In genomic region chr4:185839204-185839712, GRCh38 we compare ENCODE assay signal across 9 cellular contexts. TPM values are rescaled to one million over a fixed set of nuclear protein-coding genes. Genes with fewer than 3 reads are reported as not detected.
DNase-seq lines count a peak whose midpoint lies in the region; ATAC-seq and TF ChIP-seq lines count a peak whose summit lies in the region.
"Had no signal": no experiment of that assay in that cellular context is flagged by ENCODE, and none has a peak within 500 bp of the region (broad histone marks: within the 10 kb centered on the region; RNA-seq: fewer than 3 reads in every experiment).

No MANE protein-coding gene starts in this region.

- H3K4me1 ChIP-seq in OCI-LY7 (ENCODE audit: insufficient read depth, low read length, poor library complexity, severe bottlenecking) (no peaks in the 10 kb centered on the region), neuron (ENCODE audit: insufficient read depth, low read length) (peaks cover 52% of the 10 kb centered on the region)

- peaks cover 4% of the 10 kb centered on the region for H3K9me3 Mint-ChIP-seq in activated T-cell treated with anti-CD3 and anti-CD28 coated beads, Interleukin-2, amount 50 U/mL, for 24 hours

- no peaks in the 10 kb centered on the region for H3K27me3 ChIP-seq in neuron (ENCODE audit: insufficient read depth, low read length)

- no peaks in the 10 kb centered on the region for H3K36me3 Mint-ChIP-seq in activated T-cell treated with anti-CD3 and anti-CD28 coated beads, Interleukin-2, amount 50 U/mL, for 24 hours (ENCODE audit: low read depth)

- H3K4me1 Mint-ChIP-seq in activated T-cell treated with anti-CD3 and anti-CD28 coated beads, Interleukin-2, amount 50 U/mL, for 24 hours (ENCODE audit: low read depth) = no peaks in the 10 kb centered on the region

- H3K9me2 ChIP-seq in OCI-LY7 (ENCODE audit: insufficient read depth, low read length) = no peaks in the 10 kb centered on the region

- H3K36me3 ChIP-seq in OCI-LY7 (ENCODE audit: insufficient read depth, low read length) = no peaks in the 10 kb centered on the region
- H3K36me3 ChIP-seq in neuron (ENCODE audit: insufficient read depth, low read length) = no peaks in the 10 kb centered on the region

- H3K27ac ChIP-seq in OCI-LY7 (ENCODE audit: low read depth, low read length, poor library complexity, severe bottlenecking) = no peak overlapping the region

- no peak overlapping the region for H3K27ac Mint-ChIP-seq in activated T-cell treated with anti-CD3 and anti-CD28 coated beads, Interleukin-2, amount 50 U/mL, for 24 hours
- H3K27ac Mint-ChIP-seq: nephron had no signal

- H3K4me2 ChIP-seq in OCI-LY7 (ENCODE audit: low read length) = no peak overlapping the region

- H3K4me3 Mint-ChIP-seq in activated T-cell treated with anti-CD3 and anti-CD28 coated beads, Interleukin-2, amount 50 U/mL, for 24 hours = no peak overlapping the region
- H3K4me3 Mint-ChIP-seq: nephron had no signal

- no peaks in the 10 kb centered on the region for H3K79me2 ChIP-seq in OCI-LY7 (ENCODE audit: insufficient read depth, low read depth, low read length)

- ATAC-seq in HG02798 (IDR thresholded peaks at IDR 0.05; ENCODE audit: poor library complexity, unreplicated experiment) (no peak), HG02973 (IDR thresholded peaks at IDR 0.05; ENCODE audit: unreplicated experiment) (no peak)

- TF ChIP-seq CTCF in OCI-LY7 (conservative IDR thresholded peaks at IDR 0.05; ENCODE audit: low read length) = no peak

- DNase-seq in AG20443 (ENCODE audit: low spot score) (peak; percentile 93), OCI-LY7 (ENCODE audit: low spot score) (no peak), fibroblast of gingiva (ENCODE audit: low read depth) (peak; percentile 91), COR-L47 (lab: John Stamatoyannopoulos, UW) (no peak)
- DNase-seq in activated T-cell treated with anti-CD3 and anti-CD28 coated beads, Interleukin-2, amount 50 U/mL, for 24 hours = no peak

- H3K27me3 Mint-ChIP-seq in activated T-cell treated with anti-CD3 and anti-CD28 coated beads, Interleukin-2, amount 50 U/mL, for 24 hours = no peaks in the 10 kb centered on the region

- CTCF ChIA-PET in OCI-LY7 (lab: Charles Lee; ENCODE audit: unreplicated experiment) = no interaction called here

- POLR2A ChIA-PET in OCI-LY7 (lab: Charles Lee) = no interaction called here

- H2AFZ ChIP-seq in OCI-LY7 (ENCODE audit: low read length) = peak overlapping the region; percentile 39; the same call in 1 of the 2 replicates
- peak overlapping the region; percentile 3 for H2AFZ ChIP-seq in neuron (ENCODE audit: low read depth, low read length)

- no peaks in the 10 kb centered on the region for H4K20me1 ChIP-seq in OCI-LY7 (ENCODE audit: insufficient read depth, low read length)

- H3K4me3 ChIP-seq in OCI-LY7 (ENCODE audit: low read depth, low read length, poor library complexity, severe bottlenecking) (no peak overlapping the region), neuron (ENCODE audit: low read length) (peak overlapping the region; percentile 14)

- no TSS peak for BruUV-seq in OCI-LY7 (replicated peaks; lab: Mats Ljungman, UMichigan)

- intact Hi-C loops in OCI-LY7 (cut with micrococcal nuclease; ENCODE audit: unreplicated experiment) = no loop called here

- H3K9me3 ChIP-seq in OCI-LY7 (ENCODE audit: low read length) (no peaks in the 10 kb centered on the region), neuron (ENCODE audit: low read length) (no peaks in the 10 kb centered on the region)

RNA-seq across cellular contexts. Expression of gene SORBS2, which starts 27.3 kb away (rescaled TPM):
- total RNA-seq in OCI-LY7 (2014; rRNA removed; shearing (Covaris generic)) = 33.2 and 34.7 TPM in 2 replicates
- total RNA-seq in OCI-LY7 (2022) = 43.5 and 46.7 TPM in 2 replicates

Comparison
In these comparisons a context has a peak if more than half of its experiments do, and no peak if none do; other contexts are left out.
1. DNase-seq: peak in AG20443 (single experiment) and fibroblast of gingiva (single experiment); none in OCI-LY7 (single experiment), COR-L47 (single experiment) and activated T-cell treated with anti-CD3 and anti-CD28 coated beads, Interleukin-2, amount 50 U/mL, for 24 hours (single experiment).